26 cellular contexts compared by ENCODE assay signal in the genomic region with DNA sequence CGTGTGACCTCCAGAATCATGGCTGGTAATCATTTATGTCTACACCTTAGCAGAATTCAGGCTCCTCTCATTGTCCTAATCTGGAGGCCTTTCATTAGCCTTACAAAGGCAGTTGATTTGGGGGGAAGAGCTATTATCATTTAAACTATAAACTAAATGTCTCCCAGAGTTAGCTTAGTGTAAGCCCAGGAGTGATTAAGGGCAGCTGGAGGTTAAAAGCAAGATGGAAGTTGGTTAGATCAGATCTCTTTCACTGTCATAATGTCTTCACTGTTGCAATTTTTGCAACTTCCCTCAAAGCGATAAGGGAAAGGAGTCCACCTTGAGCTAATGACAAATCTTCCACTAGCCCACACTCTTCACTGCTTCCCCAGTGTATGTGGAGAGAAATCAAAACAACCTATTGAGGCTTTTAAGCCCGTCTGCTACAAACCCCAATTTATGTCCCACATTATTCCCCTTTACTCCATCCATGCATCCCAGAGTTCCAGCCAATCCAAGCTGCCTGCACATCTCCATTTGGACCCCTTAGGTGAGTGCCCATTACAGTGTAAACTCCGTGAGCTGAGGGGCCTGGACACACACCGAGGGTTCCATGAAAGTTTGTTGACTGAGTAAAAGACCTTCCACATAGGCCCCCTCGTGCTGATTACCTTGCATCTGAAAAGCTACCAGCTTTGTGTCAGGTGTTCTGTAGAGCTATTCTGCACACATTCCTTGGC.
DNase-seq lines count a peak whose midpoint lies in the region; ATAC-seq, FAIRE-seq and TF ChIP-seq lines count a peak whose summit lies in the region.
"Had no signal": no experiment of that assay in that cellular context is flagged by ENCODE, and none has a peak within 500 bp of the region (broad histone marks: within the 10 kb centered on the region; RNA-seq: fewer than 3 reads in every experiment).

No MANE protein-coding gene starts in this region.

- intact Hi-C loops in K562 (cut with micrococcal nuclease), result no loop called here

- peak overlapping the region; percentile 36 for H3K27ac ChIP-seq in HUES6 (ENCODE audit: low read depth, low read length)
- H3K27ac ChIP-seq in K562 (ENCODE audit: extremely low read depth, low read depth, low read length), result no peak overlapping the region
- H3K27ac ChIP-seq: KMS-11, Peyer's patch had no signal

- H3K79me2 ChIP-seq in K562 (ENCODE audit: control insufficient read depth, insufficient read depth, low read length), result no peaks in the 10 kb centered on the region

- no peak for FAIRE-seq in K562 (lab: Jason Lieb, UNC)
- FAIRE-seq: G401.6, GM12892 had no signal

- CTCF ChIA-PET in K562 (lab: Yijun Ruan, JAX; ENCODE audit: low intra/inter-chr PET ratio), result no interaction called here

- no peak for TF ChIP-seq EP300 in K562 (IDR thresholded peaks at IDR 0.05; ENCODE audit: low read length)

- DNase-seq in K562 (ENCODE audit: extremely low read depth in 1 of 4, low spot score in 3 of 4), result no peak
- no peak for DNase-seq in MG63
- no peak for DNase-seq in stimulated activated effector memory CD8-positive, alpha-beta T cell treated with anti-CD3 and anti-CD28 coated beads, Interleukin-12 subunit alpha, Interleukin-12 subunit beta, amount 100 ng/mL, for 72 hours (ENCODE audit: low spot score in 2 of 2)
- DNase-seq in activated T-cell treated with anti-CD3 and anti-CD28 coated beads for 4 hours, result no peak
- no peak for DNase-seq in immature natural killer cell
- DNase-seq: AML-193; C1 segment of cervical spinal cord; Calu3; CD8-positive, alpha-beta T cell; DMS153; GOT3; NCI-H1105; NCI-H146; NCI-H2029; NCI-H345; NCI-H524; NCI-H774; NK-92 treated with Interleukin-12 subunit alpha and Interleukin-12 subunit beta, amount 100 ng/mL, for 24 hours; Peyer's patch had no signal

- no peak for ATAC-seq in K562
- ATAC-seq in stimulated activated effector memory CD8-positive, alpha-beta T cell treated with anti-CD3 and anti-CD28 coated beads, Interleukin-12 subunit alpha, Interleukin-12 subunit beta, amount 100 ng/mL, for 72 hours, result no peak
- ATAC-seq: CD8-positive, alpha-beta T cell; SK-N-SH treated with all-trans-retinoic acid at 6 μM for 48 hours had no signal

- no peaks in the 10 kb centered on the region for H3K36me3 Mint-ChIP-seq in stimulated activated effector memory CD8-positive, alpha-beta T cell treated with anti-CD3 and anti-CD28 coated beads, Interleukin-12 subunit alpha, Interleukin-12 subunit beta, amount 100 ng/mL, for 72 hours
- no peaks in the 10 kb centered on the region for H3K36me3 Mint-ChIP-seq in immature natural killer cell
- H3K36me3 Mint-ChIP-seq: CD8-positive, alpha-beta T cell had no signal

- H3K4me3 ChIP-seq in HUES6 (ENCODE audit: low read depth, low read length) (peak overlapping the region; percentile 27; the same call in 1 of the 2 replicates), K562 (no peak overlapping the region), iPS-18c (ENCODE audit: insufficient read depth, low read depth, low read length) (peak overlapping the region; percentile 10; the same call in 1 of the 2 replicates), MG63 (no peak overlapping the region)
- H3K4me3 ChIP-seq: Peyer's patch had no signal

- H3K4me1 Mint-ChIP-seq in stimulated activated effector memory CD8-positive, alpha-beta T cell treated with anti-CD3 and anti-CD28 coated beads, Interleukin-12 subunit alpha, Interleukin-12 subunit beta, amount 100 ng/mL, for 72 hours, result no peaks in the 10 kb centered on the region
- no peaks in the 10 kb centered on the region for H3K4me1 Mint-ChIP-seq in immature natural killer cell

- H3K9ac ChIP-seq in ES-I3 (ENCODE audit: low read depth, low read length), result peak overlapping the region; percentile 19; the same call in 1 of the 2 replicates
- peak overlapping the region; percentile 45 for H3K9ac ChIP-seq in HUES6 (ENCODE audit: low read length)
- no peak overlapping the region for H3K9ac ChIP-seq in K562 (ENCODE audit: insufficient read depth in 1 of 2, low read depth in 2 of 2, low read length in 2 of 2)
- H3K9ac ChIP-seq: KMS-11 had no signal

- TF ChIP-seq CTCF in K562 (IDR thresholded peaks at IDR 0.05 in 2 of 3, conservative IDR thresholded peaks at IDR 0.05 in 1 of 3; ENCODE audit: insufficient read depth in 2 of 3, low read depth in 1 of 3, low read length in 3 of 3), result no peak

- no TSS peak for BruUV-seq in K562 (replicated peaks; lab: Mats Ljungman, UMichigan)

- H3K4me3 Mint-ChIP-seq in stimulated activated effector memory CD8-positive, alpha-beta T cell treated with anti-CD3 and anti-CD28 coated beads, Interleukin-12 subunit alpha, Interleukin-12 subunit beta, amount 100 ng/mL, for 72 hours, result no peak overlapping the region
- no peak overlapping the region for H3K4me3 Mint-ChIP-seq in immature natural killer cell
- H3K4me3 Mint-ChIP-seq: CD8-positive, alpha-beta T cell had no signal

- no peaks in the 10 kb centered on the region for H4K20me1 ChIP-seq in K562 (replicated peaks; ENCODE audit: control insufficient read depth, insufficient read depth, low read length)

- no peak overlapping the region for H3K27ac Mint-ChIP-seq in stimulated activated effector memory CD8-positive, alpha-beta T cell treated with anti-CD3 and anti-CD28 coated beads, Interleukin-12 subunit alpha, Interleukin-12 subunit beta, amount 100 ng/mL, for 72 hours
- H3K27ac Mint-ChIP-seq in immature natural killer cell, result no peak overlapping the region
- H3K27ac Mint-ChIP-seq: CD8-positive, alpha-beta T cell had no signal

- TF ChIP-seq RAD21 in K562 (CRISPR knock-in tag; conservative IDR thresholded peaks at IDR 0.05 in 1 of 2, IDR thresholded peaks at IDR 0.05 in 1 of 2), result no peak

- H3K36me3 ChIP-seq in ES-I3 (ENCODE audit: insufficient read depth, low read length) (no peaks in the 10 kb centered on the region), HUES6 (ENCODE audit: control insufficient read depth, insufficient read depth, low read length) (no peaks in the 10 kb centered on the region), K562 (ENCODE audit: control insufficient read depth, insufficient read depth, low read length) (no peaks in the 10 kb centered on the region), MG63 (no peaks in the 10 kb centered on the region)
- H3K36me3 ChIP-seq: Peyer's patch had no signal

- 4% methylated on average over 6 of the region's 6 CpGs for WGBS in K562 (ENCODE audit: insufficient coverage, low coverage, missing lambda C conversion rate)

- no peaks in the 10 kb centered on the region for H3K9me1 ChIP-seq in K562 (ENCODE audit: control insufficient read depth, insufficient read depth, low read length)

- H3K27me3 ChIP-seq in HUES6 (ENCODE audit: control insufficient read depth, insufficient read depth, low read length) (no peaks in the 10 kb centered on the region), K562 (ENCODE audit: control insufficient read depth in 2 of 2, insufficient read depth in 2 of 2, low read length in 2 of 2) (no peaks in the 10 kb centered on the region), MG63 (peaks cover 3% of the 10 kb centered on the region; the same call in 1 of the 2 replicates)
- H3K27me3 ChIP-seq: Peyer's patch had no signal

- H3K4me1 ChIP-seq in ES-I3 (ENCODE audit: insufficient read depth, low read length), result peaks cover 40% of the 10 kb centered on the region
- peaks cover 37% of the 10 kb centered on the region for H3K4me1 ChIP-seq in HUES6 (ENCODE audit: control insufficient read depth, insufficient read depth, low read length)
- H3K4me1 ChIP-seq in K562 (replicated peaks in 1 of 2; ENCODE audit: control insufficient read depth in 2 of 2, insufficient read depth in 2 of 2, low read length in 2 of 2), result peaks cover 11 to 55% of the 10 kb centered on the region in 2 experiments; a peak in 4 of 5 replicates
- H3K4me1 ChIP-seq: Peyer's patch had no signal

- peaks cover 3% of the 10 kb centered on the region for H3K9me3 Mint-ChIP-seq in stimulated activated effector memory CD8-positive, alpha-beta T cell treated with anti-CD3 and anti-CD28 coated beads, Interleukin-12 subunit alpha, Interleukin-12 subunit beta, amount 100 ng/mL, for 72 hours
- H3K9me3 Mint-ChIP-seq in immature natural killer cell, result peaks cover 0 to 1% (median 0%) of the 10 kb centered on the region in 6 donors
- H3K9me3 Mint-ChIP-seq: CD8-positive, alpha-beta T cell had no signal

- H3K9me3 ChIP-seq in ES-I3 (ENCODE audit: control insufficient read depth, insufficient read depth, low read length) (no peaks in the 10 kb centered on the region), HUES6 (ENCODE audit: control insufficient read depth, insufficient read depth, low read depth, low read length) (no peaks in the 10 kb centered on the region; the same call in none of the 2 replicates), K562 (replicated peaks; ENCODE audit: control insufficient read depth, insufficient read depth, low read depth, low read length) (no peaks in the 10 kb centered on the region), iPS-18c (ENCODE audit: control insufficient read depth, insufficient read depth, low read length) (no peaks in the 10 kb centered on the region), MG63 (no peaks in the 10 kb centered on the region)
- H3K9me3 ChIP-seq: Peyer's patch had no signal

- no peak overlapping the region for H3K4me2 ChIP-seq in K562 (ENCODE audit: insufficient read depth, low read length)
- H3K4me2 ChIP-seq: KMS-11 had no signal

- TF ChIP-seq POLR2A in K562 (conservative IDR thresholded peaks at IDR 0.05), result no peak

- H3K27me3 Mint-ChIP-seq in immature natural killer cell (ENCODE audit: low read depth in 3 of 3), result peaks cover 4 to 9% (median 7%) of the 10 kb centered on the region in 3 donors

- in situ Hi-C loops in K562 (cut with MboI), result no loop called here

- POLR2A ChIA-PET in K562 (lab: Yijun Ruan, JAX), result interaction anchor here (1.0 kb wide), 1 partner anchor 70 kb away, joined by 3 read pairs; no protein-coding TSS in a partner anchor

- no peak overlapping the region for H2AFZ ChIP-seq in K562 (ENCODE audit: low read depth, low read length)

TF ChIP-seq in K562, 482 proteins besides CTCF, POLR2A, EP300 and RAD21 (continues in another document):
- TF ChIP-seq NR2C2 (CRISPR knock-in tag; IDR thresholded peaks at IDR 0.05), result no peak
- peak; percentile 40; the same call in 1 of the 2 replicates for TF ChIP-seq NR2C2 (tag; IDR thresholded peaks at IDR 0.05)
- no peak for TF ChIP-seq STAT5B (CRISPR knock-in tag; IDR thresholded peaks at IDR 0.05)
- no peak for TF ChIP-seq MTF1 (CRISPR knock-in tag; IDR thresholded peaks at IDR 0.05; ENCODE audit: borderline replicate concordance)
- TF ChIP-seq CEBPG (CRISPR knock-in tag; IDR thresholded peaks at IDR 0.05), result no peak
- peak in 1 of 2 experiments; percentile 64; a peak in 2 of 4 replicates for TF ChIP-seq CEBPG (tag; conservative IDR thresholded peaks at IDR 0.05 in 1 of 2, IDR thresholded peaks at IDR 0.05 in 1 of 2)
- no peak for TF ChIP-seq ZFX (CRISPR knock-in tag; IDR thresholded peaks at IDR 0.05)

Comparison
In these comparisons a context has a peak if more than half of its experiments do, and no peak if none do; other contexts are left out.
1. H3K9ac ChIP-seq: peak in ES-I3 (single experiment) and HUES6 (single experiment); none in K562 (0 of 2).
2. H3K4me3 ChIP-seq: peak in HUES6 (single experiment) and iPS-18c (single experiment); none in K562 (single experiment) and MG63 (single experiment).